Comparison of ENCODE assay signal across 37 cellular contexts in genomic region chr7:7699970-7700369, GRCh38. TPM values are rescaled to one million over a fixed set of nuclear protein-coding genes. Genes with fewer than 3 reads are reported as not detected.
DNase-seq lines count a peak whose midpoint lies in the region; ATAC-seq, FAIRE-seq and TF ChIP-seq lines count a peak whose summit lies in the region.
"Had no signal": no experiment of that assay in that cellular context is flagged by ENCODE, and none has a peak within 500 bp of the region (broad histone marks: within the 10 kb centered on the region; RNA-seq: fewer than 3 reads in every experiment).

No MANE protein-coding gene starts in this region.

- no peak overlapping the region for H3K4me2 ChIP-seq in HepG2 (ENCODE audit: low read depth, low read length)
- peak overlapping the region; percentile 37 for H3K4me2 ChIP-seq in osteoblast (ENCODE audit: insufficient read depth, low read length)

- CTCF ChIA-PET in HepG2 (lab: Yijun Ruan, JAX; ENCODE audit: low intra/inter-chr PET ratio, low total read pairs) = no interaction called here
- CTCF ChIA-PET in Calu3 (lab: Charles Lee) = no interaction called here

- H3K27ac ChIP-seq in HepG2 (ENCODE audit: extremely low read length, insufficient read depth, low read length) (no peak overlapping the region), right lobe of liver (no peak overlapping the region), osteoblast (ENCODE audit: low read depth, low read length) (no peak overlapping the region), tibial artery (peak overlapping the region; percentile 26 to 69)
- H3K27ac ChIP-seq: foreskin keratinocyte, pancreas had no signal

- intact Hi-C loops in HepG2 (cut with micrococcal nuclease; ENCODE audit: unreplicated experiment) (no loop called here), right lobe of liver (cut with DNase I) (no loop called here), tibial artery (cut with DNase I; ENCODE audit: low total_unique reads) (no loop called here), Calu3 (cut with micrococcal nuclease; ENCODE audit: unreplicated experiment) (loop anchor here (5.0 to 10.0 kb wide), 4 partner anchors 32 to 495 kb away; no protein-coding TSS in a partner anchor)
- intact Hi-C loops in activated T-helper 2 cell treated with anti-CD3 and anti-CD28 coated beads, Interferon-gamma antibody, Interleukin-2, Interleukin-4, amounts not matched to agents 10 μg/mL and 5 μg/mL and 100 μg/mL, durations not matched to agents 14 hours and 24 hours and 36 hours (cut with micrococcal nuclease) = no loop called here

- no peak for TF ChIP-seq RAD21 in HepG2 (CRISPR knock-in tag; IDR thresholded peaks at IDR 0.05)

- H3K27me3 ChIP-seq in HepG2 (ENCODE audit: control insufficient read depth in 1 of 2, insufficient read depth in 2 of 2, low read length in 2 of 2) (no peaks in the 10 kb centered on the region), right lobe of liver (no peaks in the 10 kb centered on the region), osteoblast (ENCODE audit: insufficient read depth, low read length) (no peaks in the 10 kb centered on the region), tibial artery (no peaks in the 10 kb centered on the region)
- H3K27me3 ChIP-seq: foreskin keratinocyte, MG63, pancreas had no signal

- FAIRE-seq in HepG2 (lab: Jason Lieb, UNC) = no peak
- FAIRE-seq: HTR-8/SVneo, pancreas had no signal

- TF ChIP-seq POLR2A in HepG2 (IDR thresholded peaks at IDR 0.05; ENCODE audit: insufficient read depth in 1 of 2, low read depth in 2 of 2, low read length in 2 of 2) (no peak), right lobe of liver (IDR thresholded peaks at IDR 0.05) (no peak)

- H2AFZ ChIP-seq in HepG2 (ENCODE audit: low read length) (no peak overlapping the region), osteoblast (ENCODE audit: low read length) (no peak overlapping the region)

- H3K4me3 Mint-ChIP-seq in activated T-helper 2 cell treated with anti-CD3 and anti-CD28 coated beads, Interferon-gamma antibody, Interleukin-2, Interleukin-4, amounts not matched to agents 10 μg/mL and 5 μg/mL and 100 μg/mL, durations not matched to agents 14 hours and 24 hours and 36 hours (ENCODE audit: low read depth) = no peak overlapping the region
- no peak overlapping the region for H3K4me3 Mint-ChIP-seq in Calu3 (ENCODE audit: low read depth, unreplicated experiment)
- H3K4me3 Mint-ChIP-seq: activated CD8-positive, alpha-beta memory T cell treated with anti-CD3 and anti-CD28 coated beads, Interleukin-2, amount 10 ng/mL, durations not matched to agents 7 days and 5 days; activated T-cell treated with anti-CD3 and anti-CD28 coated beads, Interleukin-2, amount 50 U/mL, for 4 hours; dendritic cell treated with granulocyte-macrophage colony-stimulating factor and Interleukin-4, amounts not matched to agents 40 ng/mL and 50 ng/mL, for 4 days; endodermal cell; T-helper 17 cell had no signal

- POLR2A ChIA-PET in HepG2 (lab: Yijun Ruan, JAX) = no interaction called here

- BruUV-seq in HepG2 (replicated peaks; lab: Mats Ljungman, UMichigan) = no TSS peak
- BruUV-seq in Calu3 (replicated peaks; lab: Mats Ljungman, UMichigan) = no TSS peak

- H3K4me1 ChIP-seq in HepG2 (ENCODE audit: insufficient read depth, low read length) (peaks cover 30% of the 10 kb centered on the region), right lobe of liver (peaks cover 0 to 13% (median 0%) of the 10 kb centered on the region in 4 donors), osteoblast (ENCODE audit: insufficient read depth, low read length) (peaks cover 19% of the 10 kb centered on the region), tibial artery (peaks cover 0 to 59% (median 32%) of the 10 kb centered on the region in 4 donors)

- H3K36me3 Mint-ChIP-seq in activated T-helper 2 cell treated with anti-CD3 and anti-CD28 coated beads, Interferon-gamma antibody, Interleukin-2, Interleukin-4, amounts not matched to agents 10 μg/mL and 5 μg/mL and 100 μg/mL, durations not matched to agents 14 hours and 24 hours and 36 hours (ENCODE audit: low read depth) = peaks cover 5% of the 10 kb centered on the region
- H3K36me3 Mint-ChIP-seq in Calu3 (ENCODE audit: insufficient read depth, unreplicated experiment) = peaks cover 7% of the 10 kb centered on the region

- H3K4me3 ChIP-seq in HepG2 (replicated peaks in 1 of 3; ENCODE audit: insufficient read depth in 1 of 3, low read depth in 2 of 3, low read length in 3 of 3) = no peak overlapping the region
- no peak overlapping the region for H3K4me3 ChIP-seq in right lobe of liver
- H3K4me3 ChIP-seq in osteoblast (ENCODE audit: insufficient read depth, low read length) = no peak overlapping the region
- H3K4me3 ChIP-seq in tibial artery = peak overlapping the region in 1 of 2 donors; percentile 21
- H3K4me3 ChIP-seq: MG63, pancreas had no signal

- peak overlapping the region; percentile 12 for H3K27ac Mint-ChIP-seq in activated T-helper 2 cell treated with anti-CD3 and anti-CD28 coated beads, Interferon-gamma antibody, Interleukin-2, Interleukin-4, amounts not matched to agents 10 μg/mL and 5 μg/mL and 100 μg/mL, durations not matched to agents 14 hours and 24 hours and 36 hours
- H3K27ac Mint-ChIP-seq in Calu3 (ENCODE audit: unreplicated experiment) = no peak overlapping the region
- H3K27ac Mint-ChIP-seq: activated CD8-positive, alpha-beta memory T cell treated with anti-CD3 and anti-CD28 coated beads, Interleukin-2, amount 10 ng/mL, durations not matched to agents 7 days and 5 days; dendritic cell treated with granulocyte-macrophage colony-stimulating factor and Interleukin-4, amounts not matched to agents 40 ng/mL and 50 ng/mL, for 4 days; endodermal cell; T-helper 17 cell had no signal

- no peak for TF ChIP-seq CTCF in HepG2 (CRISPR knock-in tag; IDR thresholded peaks at IDR 0.05)
- TF ChIP-seq CTCF in right lobe of liver (IDR thresholded peaks at IDR 0.05) = no peak
- no peak for TF ChIP-seq CTCF in osteoblast (IDR thresholded peaks at IDR 0.05; ENCODE audit: extremely low read depth, low read depth, low read length)
- TF ChIP-seq CTCF in tibial artery (IDR thresholded peaks at IDR 0.05) = no peak
- no peak for TF ChIP-seq CTCF in Calu3 (IDR thresholded peaks at IDR 0.05; ENCODE audit: unreplicated experiment)

- no peaks in the 10 kb centered on the region for H3K79me2 ChIP-seq in HepG2 (ENCODE audit: insufficient read depth, low read length)
- H3K79me2 ChIP-seq in osteoblast (ENCODE audit: insufficient read depth, low read length) = no peaks in the 10 kb centered on the region

- H4K20me1 ChIP-seq in HepG2 (ENCODE audit: insufficient read depth, low read length) (no peaks in the 10 kb centered on the region), osteoblast (ENCODE audit: insufficient read depth, low read length) (no peaks in the 10 kb centered on the region)

- H3K27me3 Mint-ChIP-seq in activated T-helper 2 cell treated with anti-CD3 and anti-CD28 coated beads, Interferon-gamma antibody, Interleukin-2, Interleukin-4, amounts not matched to agents 10 μg/mL and 5 μg/mL and 100 μg/mL, durations not matched to agents 14 hours and 24 hours and 36 hours (ENCODE audit: low read depth) = no peaks in the 10 kb centered on the region
- H3K27me3 Mint-ChIP-seq in Calu3 (ENCODE audit: unreplicated experiment) = no peaks in the 10 kb centered on the region
- H3K27me3 Mint-ChIP-seq: activated CD8-positive, alpha-beta memory T cell treated with anti-CD3 and anti-CD28 coated beads, Interleukin-2, amount 10 ng/mL, durations not matched to agents 7 days and 5 days; dendritic cell treated with granulocyte-macrophage colony-stimulating factor and Interleukin-4, amounts not matched to agents 40 ng/mL and 50 ng/mL, for 4 days; T-helper 17 cell had no signal

- ATAC-seq in HepG2 (no peak), right lobe of liver (no peak), GM21723 (IDR thresholded peaks at IDR 0.05; ENCODE audit: unreplicated experiment) (no peak)
- ATAC-seq: activated CD4-positive, CD25-positive, alpha-beta regulatory T cell treated with anti-CD3 and anti-CD28 coated beads, Interleukin-2, amount 50 U/mL, for 24 hours; activated CD8-positive, alpha-beta memory T cell treated with anti-CD3 and anti-CD28 coated beads, Interleukin-2, amount 10 ng/mL, durations not matched to agents 7 days and 5 days; activated T-cell treated with anti-CD3 and anti-CD28 coated beads, Interleukin-2, amount 50 U/mL, for 4 hours; esophagus mucosa; foreskin keratinocyte; pancreas; SK-N-SH treated with all-trans-retinoic acid at 6 μM for 48 hours; stimulated activated naive CD8-positive, alpha-beta T cell treated with anti-CD3 and anti-CD28 coated beads, Interleukin-15, Interleukin-2, amounts not matched to agents 100 U/mL and 50 U/mL, for 24 hours; T-helper 17 cell had no signal

- no peak for TF ChIP-seq EP300 in HepG2 (IDR thresholded peaks at IDR 0.05; ENCODE audit: low read depth in 2 of 2, low read length in 2 of 2)
- no peak for TF ChIP-seq EP300 in HepG2 (CRISPR knock-in tag; IDR thresholded peaks at IDR 0.05; ENCODE audit: borderline replicate concordance)

- in situ Hi-C loops in HepG2 (cut with HindIII; ENCODE audit: extremely low pct_ligation_motif_present, low pct_unique_long_range_greater_than_20kb) = no loop called here

- H3K4me1 Mint-ChIP-seq in activated T-helper 2 cell treated with anti-CD3 and anti-CD28 coated beads, Interferon-gamma antibody, Interleukin-2, Interleukin-4, amounts not matched to agents 10 μg/mL and 5 μg/mL and 100 μg/mL, durations not matched to agents 14 hours and 24 hours and 36 hours (ENCODE audit: low read depth) = peaks cover 11% of the 10 kb centered on the region
- peaks cover 37% of the 10 kb centered on the region for H3K4me1 Mint-ChIP-seq in Calu3 (ENCODE audit: low read depth, unreplicated experiment)

- H3K9me3 Mint-ChIP-seq in activated T-helper 2 cell treated with anti-CD3 and anti-CD28 coated beads, Interferon-gamma antibody, Interleukin-2, Interleukin-4, amounts not matched to agents 10 μg/mL and 5 μg/mL and 100 μg/mL, durations not matched to agents 14 hours and 24 hours and 36 hours = no peaks in the 10 kb centered on the region
- no peaks in the 10 kb centered on the region for H3K9me3 Mint-ChIP-seq in Calu3 (ENCODE audit: low read depth, unreplicated experiment)
- H3K9me3 Mint-ChIP-seq: activated T-cell treated with anti-CD3 and anti-CD28 coated beads, Interleukin-2, amount 50 U/mL, for 4 hours; dendritic cell treated with granulocyte-macrophage colony-stimulating factor and Interleukin-4, amounts not matched to agents 40 ng/mL and 50 ng/mL, for 4 days had no signal

- H3K9ac ChIP-seq in HepG2 (ENCODE audit: insufficient read depth, low read depth, low read length) = no peak overlapping the region

- H3K9me3 ChIP-seq in HepG2 (ENCODE audit: low read length) (no peaks in the 10 kb centered on the region), right lobe of liver (no peaks in the 10 kb centered on the region), osteoblast (ENCODE audit: low read depth, low read length) (no peaks in the 10 kb centered on the region), tibial artery (no peaks in the 10 kb centered on the region)
- H3K9me3 ChIP-seq: pancreas had no signal

- DNase-seq in HepG2 (ENCODE audit: low spot score) (no peak), right lobe of liver (no peak), osteoblast (ENCODE audit: insufficient read length, low spot score, missing footprints) (no peak), tibial artery (no peak), Calu3 (no peak), NCI-H187 (lab: John Stamatoyannopoulos, UW) (no peak)
- DNase-seq in activated T-helper 2 cell treated with anti-CD3 and anti-CD28 coated beads, Interferon-gamma antibody, Interleukin-2, Interleukin-4, amounts not matched to agents 10 μg/mL and 5 μg/mL and 100 μg/mL, durations not matched to agents 14 hours and 24 hours and 36 hours (ENCODE audit: low spot score) = no peak
- DNase-seq: ACHN; activated CD4-positive, alpha-beta T cell treated with anti-CD3 and anti-CD28 coated beads, Interleukin-2, amount 50 U/mL, for 4 hours; activated CD8-positive, alpha-beta memory T cell treated with anti-CD3 and anti-CD28 coated beads, Interleukin-2, amount 10 ng/mL, durations not matched to agents 7 days and 5 days; activated gamma-delta T cell treated with Interleukin-2 at 50 U/mL for 16 hours; activated T-cell treated with anti-CD3 and anti-CD28 coated beads, Interleukin-2, amount 50 U/mL, for 4 hours; C1 segment of cervical spinal cord; central memory CD4-positive, alpha-beta T cell; DND-41; endodermal cell; foreskin keratinocyte; GOT3; KG1; kidney glomerular epithelial cell; mammary epithelial cell; MG63; NCI-H1105 treated with DMSO at 0.1 percent for 48 hours; NCI-H2081; NCI-H2227 treated with DMSO at 0.1 percent for 48 hours; NCI-H69; pancreas; retina; stimulated activated CD4-positive, alpha-beta T cell treated with anti-CD3 and anti-CD28 coated beads, Interleukin-1b, Interleukin-23, amount 100 ng/mL, for 48 hours; stimulated activated naive CD8-positive, alpha-beta T cell treated with anti-CD3 and anti-CD28 coated beads, Interleukin-15, Interleukin-2, amounts not matched to agents 100 U/mL and 50 U/mL, for 24 hours; T-helper 17 cell had no signal

- H3K36me3 ChIP-seq in HepG2 (replicated peaks in 1 of 2; ENCODE audit: control insufficient read depth in 1 of 2, insufficient read depth in 2 of 2, low read length in 2 of 2) (no peaks in the 10 kb centered on the region), right lobe of liver (no peaks in the 10 kb centered on the region), osteoblast (ENCODE audit: insufficient read depth, low read length) (no peaks in the 10 kb centered on the region), tibial artery (no peaks in the 10 kb centered on the region)
- H3K36me3 ChIP-seq: MG63, pancreas had no signal

RNA-seq across cellular contexts. Expression of gene RPA3, which starts 18.4 kb away (rescaled TPM):
- total RNA-seq in HepG2 (2016; rRNA removed; fragmentation: Illumina TruSeq; extraction: Trizol) = 154 and 206 TPM in 2 replicates
- total RNA-seq in HepG2 (2016; cell fraction: cytosol; rRNA removed; fragmentation: Illumina TruSeq; extraction: Trizol; ENCODE audit: low read depth) = 43.8 and 53.8 TPM in 2 replicates
- total RNA-seq in HepG2 (2016; cell fraction: insoluble cytoplasmic fraction; rRNA removed; fragmentation: Illumina TruSeq; extraction: Trizol) = 156 and 243 TPM in 2 replicates
- total RNA-seq in HepG2 (2016; cell fraction: membrane; rRNA removed; fragmentation: Illumina TruSeq; extraction: Trizol) = 49.5 and 53.8 TPM in 2 replicates
- total RNA-seq in HepG2 (2016; cell fraction: nucleus; rRNA removed; fragmentation: Illumina TruSeq; extraction: Trizol) = 50.8 and 57.3 TPM in 2 replicates
- 21.3 and 38.3 TPM in 2 replicates for polyA plus RNA-seq in HepG2 (2011; rRNA removed)
- 20.9 and 21.4 TPM in 2 replicates for polyA plus RNA-seq in HepG2 (2011; cell fraction: cytosol; rRNA removed)
- 6.7 and 9.1 TPM in 2 replicates for polyA plus RNA-seq in HepG2 (2011; cell fraction: nucleus; rRNA removed)
- 36.1 and 77.3 TPM in 2 replicates for polyA plus RNA-seq in HepG2 (2012)
- 40.7 and 49.7 TPM in 2 replicates for polyA plus RNA-seq in HepG2 (2016; cell fraction: cytosol; fragmentation: Illumina TruSeq; extraction: Trizol; ENCODE audit: low read depth)
- polyA plus RNA-seq in HepG2 (2016; cell fraction: insoluble cytoplasmic fraction; fragmentation: Illumina TruSeq; extraction: Trizol; ENCODE audit: low read depth) = 177 and 187 TPM in 2 replicates
- polyA plus RNA-seq in HepG2 (2016; cell fraction: membrane; fragmentation: Illumina TruSeq; extraction: Trizol; ENCODE audit: low read depth) = 42.6 and 46.1 TPM in 2 replicates
- polyA plus RNA-seq in HepG2 (2016; cell fraction: nucleus; fragmentation: Illumina TruSeq; extraction: Trizol; ENCODE audit: insufficient read depth, low read depth) = 60.8 and 74.0 TPM in 2 replicates
- polyA minus RNA-seq in HepG2 (2011; rRNA and poly(A)+ RNA removed; ENCODE audit: low replicate concordance) = 3.7 and 11.0 TPM in 2 replicates
- 7.7 and 17.3 TPM in 2 replicates for polyA minus RNA-seq in HepG2 (2011; cell fraction: cytosol; rRNA and poly(A)+ RNA removed)
- 6.8 and 9.0 TPM in 2 replicates for polyA minus RNA-seq in HepG2 (2011; cell fraction: nucleus; rRNA and poly(A)+ RNA removed)
- 10 to 100 TPM; 11.3 to 22.3 (median 21.4) TPM for total RNA-seq in right lobe of liver
- 111 and 115 TPM in 2 replicates for total RNA-seq in activated T-helper 2 cell treated with anti-CD3 and anti-CD28 coated beads, Interferon-gamma antibody, Interleukin-2, Interleukin-4, amounts not matched to agents 10 μg/mL and 5 μg/mL and 100 μg/mL, durations not matched to agents 14 hours and 24 hours and 36 hours
- total RNA-seq in osteoblast = 15.9 and 16.6 TPM in 2 replicates
- 124 and 143 TPM in 2 replicates for total RNA-seq in Calu3 (2022)

RNA-seq across cellular contexts. Expression of gene UMAD1, which starts 59.4 kb away (rescaled TPM):
- 17.6 and 26.4 TPM in 2 replicates for total RNA-seq in HepG2 (2016; rRNA removed; fragmentation: Illumina TruSeq; extraction: Trizol)
- total RNA-seq in HepG2 (2016; cell fraction: cytosol; rRNA removed; fragmentation: Illumina TruSeq; extraction: Trizol; ENCODE audit: low read depth) = 5.1 and 7.4 TPM in 2 replicates
- total RNA-seq in HepG2 (2016; cell fraction: insoluble cytoplasmic fraction; rRNA removed; fragmentation: Illumina TruSeq; extraction: Trizol) = 15.5 and 22.3 TPM in 2 replicates
- total RNA-seq in HepG2 (2016; cell fraction: membrane; rRNA removed; fragmentation: Illumina TruSeq; extraction: Trizol) = 8.8 and 10.3 TPM in 2 replicates
- total RNA-seq in HepG2 (2016; cell fraction: nucleus; rRNA removed; fragmentation: Illumina TruSeq; extraction: Trizol) = 16.7 and 18.7 TPM in 2 replicates
- 12.4 and 16.8 TPM in 2 replicates for polyA plus RNA-seq in HepG2 (2011; rRNA removed)
- polyA plus RNA-seq in HepG2 (2011; cell fraction: cytosol; rRNA removed) = 10.1 and 13.1 TPM in 2 replicates
- 7.0 and 8.0 TPM in 2 replicates for polyA plus RNA-seq in HepG2 (2011; cell fraction: nucleus; rRNA removed)
- 6.4 and 7.9 TPM in 2 replicates for polyA plus RNA-seq in HepG2 (2012)
- polyA plus RNA-seq in HepG2 (2016; cell fraction: cytosol; fragmentation: Illumina TruSeq; extraction: Trizol; ENCODE audit: low read depth) = 2.4 and 2.5 TPM in 2 replicates
- polyA plus RNA-seq in HepG2 (2016; cell fraction: insoluble cytoplasmic fraction; fragmentation: Illumina TruSeq; extraction: Trizol; ENCODE audit: low read depth) = 29.3 and 34.5 TPM in 2 replicates
- polyA plus RNA-seq in HepG2 (2016; cell fraction: membrane; fragmentation: Illumina TruSeq; extraction: Trizol; ENCODE audit: low read depth) = 7.0 and 7.1 TPM in 2 replicates
- polyA plus RNA-seq in HepG2 (2016; cell fraction: nucleus; fragmentation: Illumina TruSeq; extraction: Trizol; ENCODE audit: insufficient read depth, low read depth) = 10.9 and 12.8 TPM in 2 replicates
- 10.7 and 16.8 TPM in 2 replicates for polyA minus RNA-seq in HepG2 (2011; rRNA and poly(A)+ RNA removed; ENCODE audit: low replicate concordance)
- 4.9 and 8.4 TPM in 2 replicates for polyA minus RNA-seq in HepG2 (2011; cell fraction: cytosol; rRNA and poly(A)+ RNA removed)
- polyA minus RNA-seq in HepG2 (2011; cell fraction: nucleus; rRNA and poly(A)+ RNA removed) = 12.9 and 15.6 TPM in 2 replicates
- 10 to 100 TPM in 2 of 6 experiments, 1 to 10 TPM in 4; 7.6 to 15.3 (median 9.5) TPM for total RNA-seq in right lobe of liver
- total RNA-seq in activated T-helper 2 cell treated with anti-CD3 and anti-CD28 coated beads, Interferon-gamma antibody, Interleukin-2, Interleukin-4, amounts not matched to agents 10 μg/mL and 5 μg/mL and 100 μg/mL, durations not matched to agents 14 hours and 24 hours and 36 hours = 16.0 and 18.9 TPM in 2 replicates
- 16.2 and 17.0 TPM in 2 replicates for total RNA-seq in osteoblast
- 25.2 and 25.7 TPM in 2 replicates for total RNA-seq in Calu3 (2022)

Comparison
In these comparisons a context has a peak if more than half of its experiments do, and no peak if none do; other contexts are left out.
1. H3K27ac ChIP-seq: peak in tibial artery (2 of 2); none in HepG2 (single experiment), right lobe of liver (0 of 3) and osteoblast (single experiment).